Comparison of ENCODE assay signal across 8 cellular contexts in the genomic region with DNA sequence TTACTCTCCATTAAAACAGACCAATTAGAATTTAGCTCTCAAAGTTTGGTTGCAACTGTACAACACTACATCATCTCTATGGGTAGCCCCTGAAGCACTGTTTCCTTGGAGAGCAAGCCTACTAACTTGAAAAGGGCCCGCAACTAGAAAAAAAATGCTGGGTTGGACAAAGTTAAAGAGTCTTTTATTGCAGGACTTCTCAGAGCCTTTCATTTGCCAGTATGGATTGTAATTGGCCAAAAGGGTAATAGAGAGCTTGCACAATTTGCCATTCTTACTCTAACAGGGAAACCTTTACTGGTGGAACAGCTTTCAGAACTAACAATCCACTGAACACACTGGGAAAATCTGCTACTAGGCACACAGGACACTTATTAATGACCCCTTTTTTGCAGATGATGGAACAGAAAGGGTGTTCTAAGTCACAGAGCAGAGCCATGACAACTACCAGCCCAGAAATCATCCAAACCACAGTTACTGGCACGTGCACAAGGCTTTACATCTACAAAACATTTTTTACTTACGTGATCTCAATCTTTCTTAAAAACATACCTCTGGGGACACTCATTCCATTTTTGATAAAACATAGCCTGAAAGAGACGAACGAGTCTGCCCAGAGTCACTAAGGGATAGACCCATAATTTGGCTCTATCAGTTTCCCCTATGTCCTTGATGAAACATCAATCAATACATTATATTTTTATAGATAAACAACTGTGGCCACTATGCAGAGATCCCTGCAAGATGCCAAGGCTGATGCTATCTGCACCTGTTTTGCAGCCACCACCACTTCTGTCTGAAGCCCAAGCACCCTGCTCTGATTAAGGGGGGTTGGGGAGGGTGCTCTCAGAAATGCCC.
A peak's percentile ranks its signal among the peaks of the same experiment; 100 is the strongest.
DNase-seq lines count a peak whose midpoint lies in the region; ATAC-seq and TF ChIP-seq lines count a peak whose summit lies in the region.

No MANE protein-coding gene starts in this region.

- H3K9me3 Mint-ChIP-seq in CD4-positive, alpha-beta T cell: no peaks in the 10 kb centered on the region
- H3K9me3 Mint-ChIP-seq in brain: peaks cover 0 to 5% (median 0%) of the 10 kb centered on the region in 5 experiments
- H3K9me3 Mint-ChIP-seq in natural killer cell: no peaks in the 10 kb centered on the region

- POLR2A ChIA-PET in CD4-positive, alpha-beta T cell (lab: Charles Lee): interaction anchor here (0.9 to 8.0 kb wide), 2 partner anchors 12 to 20 kb away, joined by 3 to 65 read pairs; no protein-coding TSS in a partner anchor

- no peak for DNase-seq in CD4-positive, alpha-beta T cell
- DNase-seq in natural killer cell: no peak
- no peak for DNase-seq in GDM1 (lab: John Stamatoyannopoulos, UW)
- no peak for DNase-seq in stimulated activated CD4-positive, alpha-beta T cell treated with anti-CD3 and anti-CD28 coated beads, Interleukin-12 subunit alpha, Interleukin-12 subunit beta, amount 100 ng/mL, for 4 hours

- H3K9me3 ChIP-seq in CD4-positive, alpha-beta T cell (ENCODE audit: control insufficient read depth, low read length): no peaks in the 10 kb centered on the region
- H3K9me3 ChIP-seq in KOPT-K1 (ENCODE audit: insufficient read depth, low read length, poor library complexity, severe bottlenecking): no peaks in the 10 kb centered on the region

- no peak for TF ChIP-seq CTCF in CD4-positive, alpha-beta T cell (IDR thresholded peaks at IDR 0.05)
- TF ChIP-seq CTCF in brain (conservative IDR thresholded peaks at IDR 0.05) (no peak), natural killer cell (IDR thresholded peaks at IDR 0.05) (no peak)

- peaks cover 6% of the 10 kb centered on the region; the same call in 1 of the 2 replicates for H3K36me3 ChIP-seq in KOPT-K1 (ENCODE audit: insufficient read depth, low read length)

- no peak for ATAC-seq in CD4-positive, alpha-beta T cell (ENCODE audit: poor library complexity)
- no peak for ATAC-seq in natural killer cell
- ATAC-seq in GM21515 (IDR thresholded peaks at IDR 0.05; ENCODE audit: unreplicated experiment): no peak
- ATAC-seq in HG02981 (IDR thresholded peaks at IDR 0.05; ENCODE audit: unreplicated experiment): no peak

- no peaks in the 10 kb centered on the region for H3K27me3 Mint-ChIP-seq in CD4-positive, alpha-beta T cell
- H3K27me3 Mint-ChIP-seq in brain (peaks cover 26% of the 10 kb centered on the region), natural killer cell (ENCODE audit: low read depth in 2 of 2) (no peaks in the 10 kb centered on the region)

- CTCF ChIA-PET in CD4-positive, alpha-beta T cell (lab: Charles Lee): interaction anchor here (0.7 kb wide), 1 partner anchor 8 kb away, joined by 3 read pairs; no protein-coding TSS in a partner anchor

- H3K36me3 Mint-ChIP-seq in CD4-positive, alpha-beta T cell (ENCODE audit: low read depth): no peaks in the 10 kb centered on the region
- H3K36me3 Mint-ChIP-seq in brain (no peaks in the 10 kb centered on the region), natural killer cell (no peaks in the 10 kb centered on the region)

- intact Hi-C loops in CD4-positive, alpha-beta T cell (cut with DNase I, micrococcal nuclease): loop anchor here in 1 of 2 experiments (5.0 to 10.0 kb wide), 2 partner anchors 87 to 296 kb away; a partner anchor contains a TSS
- intact Hi-C loops in natural killer cell (cut with micrococcal nuclease): loop anchor here (5.0 kb wide), 1 partner anchor 67 kb away; no protein-coding TSS in a partner anchor

- H3K27me3 ChIP-seq in CD4-positive, alpha-beta T cell (ENCODE audit: control insufficient read depth, insufficient read depth, low read length): no peaks in the 10 kb centered on the region

- peak overlapping the region; percentile 95 for H3K4me3 Mint-ChIP-seq in CD4-positive, alpha-beta T cell
- H3K4me3 Mint-ChIP-seq in brain (peak overlapping the region; percentile 86 to 92 (median 88)), natural killer cell (peak overlapping the region; percentile 94)

- H3K27ac ChIP-seq in CD4-positive, alpha-beta T cell (ENCODE audit: low read depth, low read length): no peak overlapping the region
- peak overlapping the region; percentile 64 for H3K27ac ChIP-seq in KOPT-K1 (ENCODE audit: low read depth, low read length, poor library complexity, severe bottlenecking)

- H3K27ac Mint-ChIP-seq in CD4-positive, alpha-beta T cell: peak overlapping the region; percentile 80
- H3K27ac Mint-ChIP-seq in brain: peak overlapping the region in 2 of 5 experiments; percentile 82 to 96
- H3K27ac Mint-ChIP-seq in natural killer cell: peak overlapping the region; percentile 81 to 85

- peaks cover 84% of the 10 kb centered on the region for H3K4me1 Mint-ChIP-seq in CD4-positive, alpha-beta T cell (ENCODE audit: low read depth)
- peaks cover 69% of the 10 kb centered on the region for H3K4me1 Mint-ChIP-seq in brain
- H3K4me1 Mint-ChIP-seq in natural killer cell: peaks cover 46 to 54% of the 10 kb centered on the region in 2 donors
